In genomic region chr10:80453392-80453714, GRCh38 we compare ENCODE assay signal across 8 cellular contexts. TPM values are rescaled to one million over a fixed set of nuclear protein-coding genes. Genes with fewer than 3 reads are reported as not detected.
DNase-seq lines count a peak whose midpoint lies in the region; ATAC-seq lines count a peak whose summit lies in the region.

No MANE protein-coding gene starts in this region.

- peak overlapping the region; percentile 72 for H3K4me3 Mint-ChIP-seq in activated naive CD8-positive, alpha-beta T cell treated with anti-CD3 and anti-CD28 coated beads, Interleukin-2, amount 10 ng/mL, durations not matched to agents 7 days and 5 days
- peak overlapping the region in 4 of 5 donors; percentile 76 to 85 (median 82) for H3K4me3 Mint-ChIP-seq in immature natural killer cell
- peak overlapping the region; percentile 64 for H3K4me3 Mint-ChIP-seq in stimulated activated naive CD8-positive, alpha-beta T cell treated with anti-CD3 and anti-CD28 coated beads, Interleukin-15, amount 100 ng/mL, for 72 hours

- H3K4me1 ChIP-seq in HUES48 (ENCODE audit: control insufficient read depth, insufficient read depth, low read length), result 0 out of 2 replicates have a peak, but pooled peaks cover 21% of the 10 kb centered on the region

- no peaks in the 10 kb centered on the region for H3K36me3 ChIP-seq in HUES48 (ENCODE audit: control insufficient read depth, insufficient read depth, low read length)

- peaks cover 5% of the 10 kb centered on the region; the same call in 1 of the 2 replicates for H3K27me3 ChIP-seq in HUES48 (ENCODE audit: control insufficient read depth, insufficient read depth, low read length)

- H3K9me3 Mint-ChIP-seq in activated naive CD8-positive, alpha-beta T cell treated with anti-CD3 and anti-CD28 coated beads, Interleukin-2, amount 10 ng/mL, durations not matched to agents 7 days and 5 days, result no peaks in the 10 kb centered on the region
- H3K9me3 Mint-ChIP-seq in immature natural killer cell, result no peaks in the 10 kb centered on the region
- no peaks in the 10 kb centered on the region for H3K9me3 Mint-ChIP-seq in stimulated activated naive CD8-positive, alpha-beta T cell treated with anti-CD3 and anti-CD28 coated beads, Interleukin-15, amount 100 ng/mL, for 72 hours

- peak overlapping the region; percentile 71 for H3K27ac Mint-ChIP-seq in activated naive CD8-positive, alpha-beta T cell treated with anti-CD3 and anti-CD28 coated beads, Interleukin-2, amount 10 ng/mL, durations not matched to agents 7 days and 5 days
- peak overlapping the region in 5 of 6 donors; percentile 84 to 92 (median 89) for H3K27ac Mint-ChIP-seq in immature natural killer cell
- H3K27ac Mint-ChIP-seq in stimulated activated naive CD8-positive, alpha-beta T cell treated with anti-CD3 and anti-CD28 coated beads, Interleukin-15, amount 100 ng/mL, for 72 hours, result no peak overlapping the region

- ATAC-seq in activated naive CD8-positive, alpha-beta T cell treated with anti-CD3 and anti-CD28 coated beads, Interleukin-2, amount 10 ng/mL, durations not matched to agents 7 days and 5 days (ENCODE audit: low read depth), result no peak
- no peak for ATAC-seq in stimulated activated naive CD8-positive, alpha-beta T cell treated with anti-CD3 and anti-CD28 coated beads, Interleukin-15, amount 100 ng/mL, for 72 hours
- no peak for ATAC-seq in GM19023 (IDR thresholded peaks at IDR 0.05; ENCODE audit: unreplicated experiment)
- ATAC-seq in GM19397 (IDR thresholded peaks at IDR 0.05; ENCODE audit: unreplicated experiment), result no peak

- H3K36me3 Mint-ChIP-seq in activated naive CD8-positive, alpha-beta T cell treated with anti-CD3 and anti-CD28 coated beads, Interleukin-2, amount 10 ng/mL, durations not matched to agents 7 days and 5 days, result peaks cover 15% of the 10 kb centered on the region
- peaks cover 0 to 3% (median 0%) of the 10 kb centered on the region in 3 donors for H3K36me3 Mint-ChIP-seq in immature natural killer cell

- peak overlapping the region; percentile 61 for H3K4me3 ChIP-seq in HUES48 (ENCODE audit: low read depth, low read length)

- DNase-seq in activated naive CD8-positive, alpha-beta T cell treated with anti-CD3 and anti-CD28 coated beads, Interleukin-2, amount 10 ng/mL, durations not matched to agents 7 days and 5 days, result no peak
- DNase-seq in immature natural killer cell, result no peak
- no peak for DNase-seq in stimulated activated naive CD8-positive, alpha-beta T cell treated with anti-CD3 and anti-CD28 coated beads, Interleukin-15, amount 100 ng/mL, for 72 hours
- DNase-seq in AG08396 (ENCODE audit: low spot score), result no peak
- DNase-seq in NCI-H748 treated with DMSO at 0.1 percent for 48 hours (lab: John Stamatoyannopoulos, UW), result no peak

- H3K27me3 Mint-ChIP-seq in activated naive CD8-positive, alpha-beta T cell treated with anti-CD3 and anti-CD28 coated beads, Interleukin-2, amount 10 ng/mL, durations not matched to agents 7 days and 5 days, result peaks cover under 1% of the 10 kb centered on the region
- H3K27me3 Mint-ChIP-seq in immature natural killer cell (ENCODE audit: low read depth in 3 of 3), result peaks cover 9 to 16% (median 12%) of the 10 kb centered on the region in 3 donors
- H3K27me3 Mint-ChIP-seq in stimulated activated naive CD8-positive, alpha-beta T cell treated with anti-CD3 and anti-CD28 coated beads, Interleukin-15, amount 100 ng/mL, for 72 hours, result no peaks in the 10 kb centered on the region

- peak overlapping the region; percentile 74 for H3K9ac ChIP-seq in HUES48 (ENCODE audit: low read depth, low read length)

- POLR2A ChIA-PET in activated naive CD8-positive, alpha-beta T cell treated with anti-CD3 and anti-CD28 coated beads, Interleukin-2, amount 10 ng/mL, durations not matched to agents 7 days and 5 days (lab: Charles Lee), result interaction anchor here (0.8 to 1.3 kb wide), 4 partner anchors 9 to 51 kb away, joined by 3 to 6 read pairs (median 4); no protein-coding TSS in a partner anchor

- no peaks in the 10 kb centered on the region for H3K9me3 ChIP-seq in HUES48 (ENCODE audit: control insufficient read depth, insufficient read depth, low read length)

- peak overlapping the region; percentile 80 for H3K27ac ChIP-seq in HUES48 (ENCODE audit: low read depth, low read length)

- peaks cover 22% of the 10 kb centered on the region for H3K4me1 Mint-ChIP-seq in activated naive CD8-positive, alpha-beta T cell treated with anti-CD3 and anti-CD28 coated beads, Interleukin-2, amount 10 ng/mL, durations not matched to agents 7 days and 5 days
- peaks cover 35 to 41% of the 10 kb centered on the region in 2 donors for H3K4me1 Mint-ChIP-seq in immature natural killer cell
- H3K4me1 Mint-ChIP-seq in stimulated activated naive CD8-positive, alpha-beta T cell treated with anti-CD3 and anti-CD28 coated beads, Interleukin-15, amount 100 ng/mL, for 72 hours, result peaks cover 48% of the 10 kb centered on the region

RNA-seq across cellular contexts. Expression of gene TSPAN14, which starts 0.8 kb away (rescaled TPM):
- 100 to 1,000 TPM in 1 of 2 experiments, 10 to 100 TPM in 1; 98.8 to 112 TPM for total RNA-seq in activated naive CD8-positive, alpha-beta T cell treated with anti-CD3 and anti-CD28 coated beads, Interleukin-2, amount 10 ng/mL, durations not matched to agents 7 days and 5 days
- polyA plus RNA-seq in immature natural killer cell, result 100 to 1,000 TPM; 141 to 363 (median 226) TPM

RNA-seq across cellular contexts. Expression of gene PRXL2A, which starts 45.0 kb away (rescaled TPM):
- 10 to 100 TPM; 13.6 to 14.0 TPM for total RNA-seq in activated naive CD8-positive, alpha-beta T cell treated with anti-CD3 and anti-CD28 coated beads, Interleukin-2, amount 10 ng/mL, durations not matched to agents 7 days and 5 days
- 1 to 10 TPM; 3.9 to 6.3 (median 4.3) TPM for polyA plus RNA-seq in immature natural killer cell

Comparison
In these comparisons a context has a peak if more than half of its experiments do, and no peak if none do; other contexts are left out.
1. H3K27ac Mint-ChIP-seq: peak in activated naive CD8-positive, alpha-beta T cell treated with anti-CD3 and anti-CD28 coated beads, Interleukin-2, amount 10 ng/mL, durations not matched to agents 7 days and 5 days (single experiment) and immature natural killer cell (5 of 6); none in stimulated activated naive CD8-positive, alpha-beta T cell treated with anti-CD3 and anti-CD28 coated beads, Interleukin-15, amount 100 ng/mL, for 72 hours (0 of 2).
2. Peak in every context shown above with its lines, with median percentiles within 50 percentile points of each other: H3K4me3 Mint-ChIP-seq.